Comparison of ENCODE assay signal across 18 cellular contexts in genomic region chr5:71903826-71904225, GRCh38.
DNase-seq lines count a peak whose midpoint lies in the region; ATAC-seq, FAIRE-seq and TF ChIP-seq lines count a peak whose summit lies in the region.
"Had no signal": no experiment of that assay in that cellular context is flagged by ENCODE, and none has a peak within 500 bp of the region (broad histone marks: within the 10 kb centered on the region; RNA-seq: fewer than 3 reads in every experiment).

No MANE protein-coding gene starts in this region.

- H3K27ac ChIP-seq in HEK293 (ENCODE audit: extremely low read depth, low read depth, low read length) (no peak overlapping the region), pancreas (no peak overlapping the region)
- H3K27ac ChIP-seq: BLaER1, PC-9, RWPE1 had no signal

- no peaks in the 10 kb centered on the region for H3K27me3 ChIP-seq in pancreas
- H3K27me3 ChIP-seq: BLaER1 had no signal

- POLR2A ChIA-PET in HEK293 (lab: Yijun Ruan, JAX) = no interaction called here

- peak overlapping the region in 4 of 5 experiments; percentile 48 to 86 (median 60) for H3K27ac Mint-ChIP-seq in brain
- H3K27ac Mint-ChIP-seq: CD4-positive, alpha-beta memory T cell had no signal

- H3K36me3 ChIP-seq in HEK293 (ENCODE audit: control insufficient read depth in 2 of 2, insufficient read depth in 1 of 2, low read length in 2 of 2) (no peaks in the 10 kb centered on the region), pancreas (no peaks in the 10 kb centered on the region)
- H3K36me3 ChIP-seq: BLaER1 had no signal

- peaks cover 44% of the 10 kb centered on the region for H3K4me1 Mint-ChIP-seq in brain
- H3K4me1 Mint-ChIP-seq: CD4-positive, alpha-beta memory T cell had no signal

- H3K9me3 Mint-ChIP-seq in brain = peaks cover 0 to 9% (median 7%) of the 10 kb centered on the region in 5 experiments

- H3K9me3 ChIP-seq in HEK293 (ENCODE audit: control insufficient read depth, insufficient read depth, low read depth, low read length) = no peaks in the 10 kb centered on the region
- H3K9me3 ChIP-seq in pancreas = no peaks in the 10 kb centered on the region
- H3K9me3 ChIP-seq: BLaER1 had no signal

- H3K27me3 Mint-ChIP-seq in brain = no peaks in the 10 kb centered on the region

- H3K4me3 ChIP-seq in HEK293 (ENCODE audit: low read depth, low read length) (no peak overlapping the region), pancreas (no peak overlapping the region)
- H3K4me3 ChIP-seq: BLaER1, PC-9 had no signal

- TF ChIP-seq CTCF in HEK293 (tag by site-specific recombination; IDR thresholded peaks at IDR 0.05) (no peak), brain (conservative IDR thresholded peaks at IDR 0.05) (no peak), pancreas (IDR thresholded peaks at IDR 0.05) (no peak)

- peak overlapping the region in 1 of 5 experiments; percentile 19 for H3K4me3 Mint-ChIP-seq in brain
- H3K4me3 Mint-ChIP-seq: CD4-positive, alpha-beta memory T cell had no signal

- ATAC-seq in pancreas = no peak
- ATAC-seq: HCT116 had no signal

- DNase-seq in NCI-H1417 treated with DMSO at 0.1 percent for 48 hours (lab: John Stamatoyannopoulos, UW) = peak; percentile 68
- peak; percentile 49 to 72 for DNase-seq in NCI-H524 (lab: John Stamatoyannopoulos, UW)
- no peak for DNase-seq in NCI-H526 treated with DMSO at 0.1 percent for 48 hours (lab: John Stamatoyannopoulos, UW)
- DNase-seq in NCI-H2171 (lab: John Stamatoyannopoulos, UW) = no peak
- DNase-seq in pancreas = no peak
- DNase-seq: CD4-positive, alpha-beta memory T cell; GOT3; Kasumi-1; MM.1S; NCI-H2107; PC-9 had no signal

- H3K4me1 ChIP-seq in HEK293 (ENCODE audit: control insufficient read depth, insufficient read depth, low read length) (peaks cover 14% of the 10 kb centered on the region), pancreas (peaks cover 0 to 18% (median 14%) of the 10 kb centered on the region in 3 donors)
- H3K4me1 ChIP-seq: BLaER1 had no signal

- no peaks in the 10 kb centered on the region for H3K36me3 Mint-ChIP-seq in brain
- H3K36me3 Mint-ChIP-seq: CD4-positive, alpha-beta memory T cell had no signal

- WGBS in pancreas, 2 donors = 39 to 41% methylated on average over 2 of the region's 2 CpGs

- intact Hi-C loops in pancreas (cut with DNase I) = no loop called here

- CTCF ChIA-PET in HEK293 (lab: Yijun Ruan, JAX) = interaction anchor here (0.8 kb wide), 1 partner anchor 120 kb away, joined by 3 read pairs; no protein-coding TSS in a partner anchor

- FAIRE-seq in pancreas (lab: Jason Lieb, UNC) = no peak
- FAIRE-seq: GM12892, GM18507 had no signal

TF ChIP-seq in HEK293, 187 proteins besides CTCF, POLR2A, EP300 and RAD21:
- TF ChIP-seq BCL11A (tag by site-specific recombination; IDR thresholded peaks at IDR 0.05; ENCODE audit: low read depth) (no peak), ZNF132 (tag by site-specific recombination; IDR thresholded peaks at IDR 0.05; ENCODE audit: borderline replicate concordance) (no peak), ZIC2 (tag by site-specific recombination; IDR thresholded peaks at IDR 0.05) (peak; percentile 55; the same call in 1 of the 2 replicates), ZNF776 (tag by site-specific recombination; IDR thresholded peaks at IDR 0.05; ENCODE audit: borderline replicate concordance) (no peak), ZNF184 (tag by site-specific recombination; IDR thresholded peaks at IDR 0.05) (no peak)

Comparison
In these comparisons a context has a peak if more than half of its experiments do, and no peak if none do; other contexts are left out.
1. DNase-seq: peak in NCI-H1417 treated with DMSO at 0.1 percent for 48 hours (single experiment) and NCI-H524 (2 of 2); none in NCI-H526 treated with DMSO at 0.1 percent for 48 hours (single experiment), NCI-H2171 (single experiment) and pancreas (0 of 6).